31 cellular contexts compared by ENCODE assay signal in genomic region chr18:63701952-63702351, GRCh38. TPM values are rescaled to one million over a fixed set of nuclear protein-coding genes. Genes with fewer than 3 reads are reported as not detected.
"Had no signal": no experiment of that assay in that cellular context is flagged by ENCODE, and none has a peak within 500 bp of the region (broad histone marks: within the 10 kb centered on the region; RNA-seq: fewer than 3 reads in every experiment).

No MANE protein-coding gene starts in this region.

- H2AFZ ChIP-seq: hepatocyte had no signal

- FAIRE-seq: colon, kidney had no signal

- H3K4me1 ChIP-seq: gastrocnemius medialis, heart left ventricle, lower lobe of right lung, psoas muscle, spleen, testis, tibial artery had no signal

- DNase-seq: dorsolateral prefrontal cortex; effector CD4-positive, alpha-beta T cell; foreskin fibroblast; gastrocnemius medialis; heart left ventricle; kidney; left cardiac atrium; left ventricle myocardium superior; lower lobe of right lung; natural killer cell; occipital lobe; ovary; posterior cingulate gyrus; psoas muscle; right cardiac atrium; spleen; stimulated activated CD4-positive, alpha-beta T cell treated with anti-CD3 and anti-CD28 coated beads, Interleukin-4, amount 100 ng/mL, for 4 hours; stimulated activated naive CD8-positive, alpha-beta T cell treated with anti-CD3 and anti-CD28 coated beads, Interleukin-15, Interleukin-2, amounts not matched to agents 100 U/mL and 50 U/mL, for 24 hours; substantia nigra; testis; tibial artery had no signal

- H3K27ac ChIP-seq: dorsolateral prefrontal cortex, epithelial cell of prostate, gastrocnemius medialis, heart left ventricle, hepatocyte, lower lobe of right lung, ovary, psoas muscle, skin epidermis, spleen, testis, tibial artery had no signal

- ATAC-seq: gastrocnemius medialis; heart left ventricle; left cardiac atrium; left ventricle myocardium superior; lower lobe of right lung; natural killer cell; psoas muscle; right cardiac atrium; stimulated activated memory B cell treated with anti-CD40 and anti-IgM and Interleukin-4, amounts not matched to agents 10 μg/mL and 1 μg/mL and 100 μg/mL, for 72 hours; stimulated activated naive CD8-positive, alpha-beta T cell treated with anti-CD3 and anti-CD28 coated beads, Interleukin-15, Interleukin-2, amounts not matched to agents 100 U/mL and 50 U/mL, for 24 hours had no signal

- H3K9me3 ChIP-seq: gastrocnemius medialis, heart left ventricle, lower lobe of right lung, ovary, psoas muscle, spleen, testis, tibial artery had no signal

- H3K36me3 ChIP-seq: gastrocnemius medialis, heart left ventricle, lower lobe of right lung, ovary, spleen, tibial artery had no signal

- H3K4me2 ChIP-seq: hepatocyte had no signal

- H3K79me2 ChIP-seq: hepatocyte had no signal

- H3K27me3 ChIP-seq: gastrocnemius medialis, heart left ventricle, hepatocyte, ovary, spleen, testis, tibial artery had no signal

- H3K4me3 ChIP-seq: dorsolateral prefrontal cortex, gastrocnemius medialis, heart left ventricle, hepatocyte, lower lobe of right lung, ovary, psoas muscle, skin epidermis, spleen, testis, tibial artery had no signal

RNA-seq across cellular contexts. Expression of gene SERPINB11, which starts 0.8 kb away (rescaled TPM):
- total RNA-seq: dorsolateral prefrontal cortex, gastrocnemius medialis, heart left ventricle, hepatocyte, kidney, left cardiac atrium, left ventricle myocardium superior, mesenteric fat pad, myocyte, natural killer cell, occipital lobe, ovary, psoas muscle, renal cortical epithelial cell, right cardiac atrium, spleen had no signal
- polyA plus RNA-seq: heart left ventricle, hepatocyte, neural cell, ovary, psoas muscle, right cardiac atrium, spleen, urinary bladder had no signal

RNA-seq across cellular contexts. Expression of gene SERPINB3, which starts 40.3 kb away (rescaled TPM):
- total RNA-seq: dorsolateral prefrontal cortex, gastrocnemius medialis, kidney, left cardiac atrium, left ventricle myocardium superior, lower lobe of right lung, mesenteric fat pad, myocyte, natural killer cell, occipital lobe, right cardiac atrium, spleen had no signal
- polyA plus RNA-seq: hepatocyte, neural cell, right cardiac atrium, urinary bladder had no signal

RNA-seq across cellular contexts. Expression of gene SERPINB4, which starts 57.9 kb away (rescaled TPM):
- total RNA-seq: heart left ventricle, hepatocyte, kidney, left cardiac atrium, left ventricle myocardium superior, lower lobe of right lung, mesenteric fat pad, myocyte, natural killer cell, occipital lobe, ovary, psoas muscle, right cardiac atrium, spleen, urinary bladder had no signal
- polyA plus RNA-seq: hepatocyte, neural cell, right cardiac atrium, urinary bladder had no signal
